ENCODE assay signal across 15 cellular contexts in the genomic region with DNA sequence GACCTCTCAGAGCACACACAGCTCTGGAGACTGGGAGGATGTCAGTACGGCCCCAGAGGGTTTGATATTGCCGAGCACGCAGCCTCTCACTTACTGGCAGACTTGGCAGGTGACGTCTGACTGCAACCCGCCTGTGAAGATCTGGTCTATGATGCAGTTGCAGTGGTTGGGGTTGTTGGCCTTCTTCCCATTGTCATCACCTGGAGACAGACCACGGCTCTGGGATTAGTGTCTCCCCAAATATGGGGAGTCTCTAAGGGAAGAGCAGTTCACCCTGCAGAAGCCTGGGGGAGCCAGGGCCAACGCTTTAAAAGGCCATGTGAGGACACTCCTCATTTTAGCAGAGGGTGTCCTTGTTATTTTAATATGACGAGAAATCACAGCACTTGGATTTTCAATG.
"Had no signal": no experiment of that assay in that cellular context is flagged by ENCODE, and none has a peak within 500 bp of the region (broad histone marks: within the 10 kb centered on the region; RNA-seq: fewer than 3 reads in every experiment).

No MANE protein-coding gene starts in this region.

- H3K9me3 ChIP-seq: ascending aorta, pancreas, SJSA1, upper lobe of left lung had no signal

- H3K4me3 Mint-ChIP-seq: activated CD4-positive, alpha-beta memory T cell treated with anti-CD3 and anti-CD28 coated beads, Interleukin-2, amount 10 ng/mL, durations not matched to agents 7 days and 5 days; activated CD4-positive, alpha-beta T cell treated with anti-CD3 and anti-CD28 coated beads for 36 hours; activated naive CD8-positive, alpha-beta T cell treated with anti-CD3 and anti-CD28 coated beads, Interleukin-2, amount 50 U/mL, for 24 hours; activated T-cell treated with anti-CD3 and anti-CD28 coated beads, Interleukin-2, amount 50 U/mL, for 72 hours had no signal

- H3K4me1 ChIP-seq: ascending aorta, pancreas, SJSA1, upper lobe of left lung had no signal

- ATAC-seq: activated CD4-positive, alpha-beta T cell treated with anti-CD3 and anti-CD28 coated beads for 36 hours; activated naive CD8-positive, alpha-beta T cell treated with anti-CD3 and anti-CD28 coated beads, Interleukin-2, amount 50 U/mL, for 24 hours; activated T-cell treated with anti-CD3 and anti-CD28 coated beads, Interleukin-2, amount 50 U/mL, for 72 hours; left lobe of liver; pancreas had no signal

- H3K27me3 Mint-ChIP-seq: activated CD4-positive, alpha-beta memory T cell treated with anti-CD3 and anti-CD28 coated beads, Interleukin-2, amount 10 ng/mL, durations not matched to agents 7 days and 5 days; activated CD4-positive, alpha-beta T cell treated with anti-CD3 and anti-CD28 coated beads for 36 hours; activated naive CD8-positive, alpha-beta T cell treated with anti-CD3 and anti-CD28 coated beads, Interleukin-2, amount 50 U/mL, for 24 hours had no signal

- H3K27me3 ChIP-seq: ascending aorta, pancreas, SJSA1, upper lobe of left lung had no signal

- H3K27ac ChIP-seq: ascending aorta, pancreas, SJSA1, upper lobe of left lung, VCaP had no signal

- DNase-seq: activated CD4-positive, alpha-beta memory T cell treated with anti-CD3 and anti-CD28 coated beads, Interleukin-2, amount 10 ng/mL, durations not matched to agents 7 days and 5 days; activated CD4-positive, alpha-beta T cell treated with anti-CD3 and anti-CD28 coated beads for 36 hours; activated CD8-positive, alpha-beta memory T cell treated with anti-CD3 and anti-CD28 coated beads, Interleukin-2, amount 50 U/mL, for 4 hours; activated naive CD8-positive, alpha-beta T cell treated with anti-CD3 and anti-CD28 coated beads, Interleukin-2, amount 50 U/mL, for 24 hours; activated T-cell treated with anti-CD3 and anti-CD28 coated beads, Interleukin-2, amount 50 U/mL, for 72 hours; cortex of kidney; effector memory CD4-positive, alpha-beta T cell; mesendoderm; pancreas; stimulated activated naive CD4-positive, alpha-beta T cell treated with Interleukin-2 at 50 U/mL for 16 hours; upper lobe of left lung had no signal

- H3K27ac Mint-ChIP-seq: activated CD4-positive, alpha-beta memory T cell treated with anti-CD3 and anti-CD28 coated beads, Interleukin-2, amount 10 ng/mL, durations not matched to agents 7 days and 5 days; activated CD4-positive, alpha-beta T cell treated with anti-CD3 and anti-CD28 coated beads for 36 hours; activated naive CD8-positive, alpha-beta T cell treated with anti-CD3 and anti-CD28 coated beads, Interleukin-2, amount 50 U/mL, for 24 hours had no signal

- H3K4me1 Mint-ChIP-seq: activated CD4-positive, alpha-beta T cell treated with anti-CD3 and anti-CD28 coated beads for 36 hours had no signal

- H3K9me3 Mint-ChIP-seq: activated CD4-positive, alpha-beta memory T cell treated with anti-CD3 and anti-CD28 coated beads, Interleukin-2, amount 10 ng/mL, durations not matched to agents 7 days and 5 days; activated naive CD8-positive, alpha-beta T cell treated with anti-CD3 and anti-CD28 coated beads, Interleukin-2, amount 50 U/mL, for 24 hours; activated T-cell treated with anti-CD3 and anti-CD28 coated beads, Interleukin-2, amount 50 U/mL, for 72 hours had no signal

- H3K4me3 ChIP-seq: ascending aorta, pancreas, SJSA1, upper lobe of left lung had no signal
